In the genomic region with DNA sequence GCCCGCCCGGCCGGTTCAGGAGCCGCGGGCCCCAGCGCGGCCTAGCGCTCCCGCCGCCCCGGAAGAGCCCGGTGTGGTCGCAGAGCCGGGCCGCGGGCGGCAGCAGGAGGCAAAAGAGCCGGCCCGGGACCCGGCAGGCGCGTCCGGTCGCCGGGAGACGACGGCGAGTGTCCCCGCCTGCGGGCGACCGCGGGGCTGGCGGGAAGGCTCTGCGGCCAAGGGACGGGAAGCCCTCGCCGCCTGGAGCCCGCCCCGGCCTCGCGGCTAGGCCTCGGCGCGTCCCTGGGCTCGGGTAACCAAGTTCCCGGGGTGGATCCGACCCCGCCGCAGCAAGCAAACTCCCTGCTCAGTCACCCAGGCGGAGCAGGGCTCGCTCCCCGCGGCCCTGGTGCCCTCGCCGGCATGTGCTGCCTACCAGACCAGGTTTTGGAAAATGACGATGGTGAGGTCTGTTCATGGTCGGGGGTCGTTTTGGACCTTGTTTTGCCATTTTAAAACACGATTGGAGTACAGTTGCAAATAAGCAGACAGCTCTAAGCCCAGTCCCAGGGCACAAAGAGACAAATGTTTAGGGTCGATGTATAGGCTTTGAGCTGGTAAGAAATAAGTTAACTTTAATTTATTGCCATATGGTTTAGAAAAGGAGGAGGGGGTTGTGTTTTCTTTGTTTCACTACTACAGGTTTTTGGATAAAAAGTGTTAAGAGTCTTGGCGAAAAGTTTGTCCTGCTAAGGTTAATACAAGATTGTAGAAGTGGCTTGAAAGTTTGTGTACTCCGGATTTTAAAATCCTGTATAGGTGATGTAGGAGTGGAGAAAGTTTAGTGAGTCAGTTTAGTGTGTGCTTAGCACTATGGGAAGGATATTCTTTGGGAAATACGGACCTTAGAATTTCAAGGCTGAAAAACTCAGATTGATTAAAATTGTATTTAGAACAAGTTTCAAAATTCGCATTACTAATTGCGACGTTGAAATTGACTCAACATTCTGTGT, we compare ENCODE assay signal across 8 cellular contexts. TPM values are rescaled to one million over a fixed set of nuclear protein-coding genes. Genes with fewer than 3 reads are reported as not detected.
A peak's percentile ranks its signal among the peaks of the same experiment; 100 is the strongest.
DNase-seq lines count a peak whose midpoint lies in the region; ATAC-seq and TF ChIP-seq lines count a peak whose summit lies in the region.

No MANE protein-coding gene starts in this region.

- H3K18ac ChIP-seq in trophoblast cell (ENCODE audit: low read length) = peak overlapping the region; percentile 93

- H3K4me3 Mint-ChIP-seq in type B pancreatic cell = peak overlapping the region; percentile 95

- H3K9me3 ChIP-seq in A673 (ENCODE audit: low read depth, low read length, poor library complexity, severe bottlenecking) = no peaks in the 10 kb centered on the region
- no peaks in the 10 kb centered on the region for H3K9me3 ChIP-seq in trophoblast cell (ENCODE audit: insufficient read depth, low read depth, low read length)

- POLR2A ChIA-PET in A673 (lab: Charles Lee; ENCODE audit: low non-redundant PET) = interaction anchor here (0.7 kb wide), 1 partner anchor 243 kb away, joined by 3 read pairs; no protein-coding TSS in a partner anchor

- H3K79me1 ChIP-seq in trophoblast cell (ENCODE audit: low read length) = peaks cover 15% of the 10 kb centered on the region

- H4K91ac ChIP-seq in trophoblast cell (ENCODE audit: low read depth, low read length) = peak overlapping the region; percentile 98

- peak overlapping the region; percentile 72 for H4K8ac ChIP-seq in trophoblast cell (ENCODE audit: low read depth, low read length)

- peak overlapping the region; percentile 94 for H2AK5ac ChIP-seq in trophoblast cell (ENCODE audit: low read length)

- no peaks in the 10 kb centered on the region for H3K9me3 Mint-ChIP-seq in type B pancreatic cell

- H3K27ac Mint-ChIP-seq in type B pancreatic cell = peak overlapping the region; percentile 93

- H3K4me2 ChIP-seq in trophoblast cell (ENCODE audit: low read length) = peak overlapping the region; percentile 96

- no peaks in the 10 kb centered on the region for H3K27me3 Mint-ChIP-seq in type B pancreatic cell

- ATAC-seq in GM18867 (IDR thresholded peaks at IDR 0.05; ENCODE audit: unreplicated experiment) (peak; percentile 30), HG03097 (IDR thresholded peaks at IDR 0.05; ENCODE audit: low FRiP score, unreplicated experiment) (peak; percentile 24), Right ventricle myocardium inferior (peak; percentile 10)

- H3K4ac ChIP-seq in trophoblast cell (ENCODE audit: low read depth, low read length) = peak overlapping the region; percentile 90

- H2BK120ac ChIP-seq in trophoblast cell (ENCODE audit: insufficient read depth, low read length, poor library complexity) = peak overlapping the region; percentile 61

- no peak for TF ChIP-seq CTCF in A673 (conservative IDR thresholded peaks at IDR 0.05; ENCODE audit: low read depth, low read length)
- no peak for TF ChIP-seq CTCF in type B pancreatic cell (conservative IDR thresholded peaks at IDR 0.05)

- peak overlapping the region; percentile 98 for H2BK5ac ChIP-seq in trophoblast cell (ENCODE audit: low read depth, low read length, poor library complexity)

- H3K4me3 ChIP-seq in A673 (ENCODE audit: low read depth, low read length, poor library complexity, severe bottlenecking) = peak overlapping the region; percentile 97
- peak overlapping the region; percentile 87 for H3K4me3 ChIP-seq in trophoblast cell (ENCODE audit: low read depth, low read length)

- intact Hi-C loops in A673 (cut with micrococcal nuclease; ENCODE audit: unreplicated experiment) = no loop called here
- intact Hi-C loops in Right ventricle myocardium inferior (cut with DNase I) = loop anchor here (2.0 to 5.0 kb wide), 2 partner anchors 43 to 45 kb away; no protein-coding TSS in a partner anchor

- no TSS peak for BruUV-seq in A673 (replicated peaks; lab: Mats Ljungman, UMichigan)

- peaks cover 25% of the 10 kb centered on the region for H3K79me2 ChIP-seq in trophoblast cell (ENCODE audit: control insufficient read depth, insufficient read depth, low read length, poor library complexity)

- H3K36me3 Mint-ChIP-seq in type B pancreatic cell = peaks cover 10% of the 10 kb centered on the region

- H3K27me3 ChIP-seq in A673 (replicated peaks; ENCODE audit: insufficient read depth, low read depth, low read length, poor library complexity) = no peaks in the 10 kb centered on the region
- no peaks in the 10 kb centered on the region for H3K27me3 ChIP-seq in trophoblast cell (ENCODE audit: insufficient read depth, low read length)

- H2BK12ac ChIP-seq in trophoblast cell (ENCODE audit: low read length) = peak overlapping the region; percentile 89

- CTCF ChIA-PET in A673 (lab: Charles Lee) = no interaction called here

- peaks cover 32% of the 10 kb centered on the region for H3K4me1 Mint-ChIP-seq in type B pancreatic cell (ENCODE audit: unreplicated experiment)

- H3K27ac ChIP-seq in A673 (ENCODE audit: low read depth, low read length, poor library complexity, severe bottlenecking) (peak overlapping the region; percentile 89), trophoblast cell (ENCODE audit: low read depth, low read length) (peak overlapping the region; percentile 99)

- no CpG with 5 or more reads among the region's 67 CpGs for WGBS in trophoblast cell (ENCODE audit: extremely low coverage, insufficient coverage, insufficient read length)

- H3K36me3 ChIP-seq in A673 (ENCODE audit: insufficient read depth, low read length, poor library complexity, severe bottlenecking) (peaks cover 1% of the 10 kb centered on the region), trophoblast cell (ENCODE audit: control insufficient read depth in 1 of 2, insufficient read depth in 2 of 2, low read length in 2 of 2) (peaks cover 0 to 6% of the 10 kb centered on the region in 2 experiments)

- H3K9ac ChIP-seq in trophoblast cell (ENCODE audit: low read length) = peak overlapping the region; percentile 95

- H2AFZ ChIP-seq in trophoblast cell (ENCODE audit: insufficient read depth, low read length, poor library complexity) = peak overlapping the region; percentile 59

- peak overlapping the region; percentile 99 for H3K14ac ChIP-seq in trophoblast cell (ENCODE audit: low read length)

- DNase-seq in A673 (ENCODE audit: low spot score) (peak; percentile 69), RKO (ENCODE audit: low spot score) (peak; percentile 78), Right ventricle myocardium inferior (ENCODE audit: missing footprints) (peak; percentile 86), trophoblast cell (peak; percentile 27 to 55), type B pancreatic cell (ENCODE audit: extremely low spot score, unreplicated experiment) (peak; percentile 79)
- DNase-seq in activated naive CD4-positive, alpha-beta T cell (lab: John Stamatoyannopoulos, UW) = peak; percentile 27 to 61 (median 38)

- no peak overlapping the region for H3K23ac ChIP-seq in trophoblast cell (ENCODE audit: low read length)

- H4K12ac ChIP-seq in trophoblast cell (ENCODE audit: low read depth, low read length) = peak overlapping the region; percentile 83

- H3K4me1 ChIP-seq in A673 (ENCODE audit: insufficient read depth, low read length, poor library complexity, severe bottlenecking) = peaks cover 4% of the 10 kb centered on the region
- H3K4me1 ChIP-seq in trophoblast cell (ENCODE audit: control insufficient read depth in 1 of 2, insufficient read depth in 2 of 2, low read length in 2 of 2) = no peaks in the 10 kb centered on the region

RNA-seq across cellular contexts. Expression of gene KCMF1, which starts 1.1 kb away (rescaled TPM):
- total RNA-seq in A673 (2021) (108 and 110 TPM in 2 replicates), Right ventricle myocardium inferior (87.5 TPM), type B pancreatic cell (ENCODE audit: low replicate concordance) (61.4 and 62.2 TPM in 2 replicates)
- polyA plus RNA-seq in trophoblast cell (2013) = 43.3 and 44.7 TPM in 2 replicates

Comparison
In these comparisons a context has a peak if more than half of its experiments do, and no peak if none do; other contexts are left out.
1. Peak in every context shown above with its lines: DNase-seq, ATAC-seq, H3K4me3 ChIP-seq and H3K27ac ChIP-seq.